Comparison of ENCODE assay signal across 1 cellular context in genomic region chr16:69031877-69032301, GRCh38.
TF ChIP-seq lines count a peak whose summit lies in the region.

No MANE protein-coding gene starts in this region.

TF ChIP-seq in HepG2, 621 proteins besides CTCF, POLR2A, EP300 and RAD21 (continued from another document and continues in another):
- TF ChIP-seq, protein P1, sequence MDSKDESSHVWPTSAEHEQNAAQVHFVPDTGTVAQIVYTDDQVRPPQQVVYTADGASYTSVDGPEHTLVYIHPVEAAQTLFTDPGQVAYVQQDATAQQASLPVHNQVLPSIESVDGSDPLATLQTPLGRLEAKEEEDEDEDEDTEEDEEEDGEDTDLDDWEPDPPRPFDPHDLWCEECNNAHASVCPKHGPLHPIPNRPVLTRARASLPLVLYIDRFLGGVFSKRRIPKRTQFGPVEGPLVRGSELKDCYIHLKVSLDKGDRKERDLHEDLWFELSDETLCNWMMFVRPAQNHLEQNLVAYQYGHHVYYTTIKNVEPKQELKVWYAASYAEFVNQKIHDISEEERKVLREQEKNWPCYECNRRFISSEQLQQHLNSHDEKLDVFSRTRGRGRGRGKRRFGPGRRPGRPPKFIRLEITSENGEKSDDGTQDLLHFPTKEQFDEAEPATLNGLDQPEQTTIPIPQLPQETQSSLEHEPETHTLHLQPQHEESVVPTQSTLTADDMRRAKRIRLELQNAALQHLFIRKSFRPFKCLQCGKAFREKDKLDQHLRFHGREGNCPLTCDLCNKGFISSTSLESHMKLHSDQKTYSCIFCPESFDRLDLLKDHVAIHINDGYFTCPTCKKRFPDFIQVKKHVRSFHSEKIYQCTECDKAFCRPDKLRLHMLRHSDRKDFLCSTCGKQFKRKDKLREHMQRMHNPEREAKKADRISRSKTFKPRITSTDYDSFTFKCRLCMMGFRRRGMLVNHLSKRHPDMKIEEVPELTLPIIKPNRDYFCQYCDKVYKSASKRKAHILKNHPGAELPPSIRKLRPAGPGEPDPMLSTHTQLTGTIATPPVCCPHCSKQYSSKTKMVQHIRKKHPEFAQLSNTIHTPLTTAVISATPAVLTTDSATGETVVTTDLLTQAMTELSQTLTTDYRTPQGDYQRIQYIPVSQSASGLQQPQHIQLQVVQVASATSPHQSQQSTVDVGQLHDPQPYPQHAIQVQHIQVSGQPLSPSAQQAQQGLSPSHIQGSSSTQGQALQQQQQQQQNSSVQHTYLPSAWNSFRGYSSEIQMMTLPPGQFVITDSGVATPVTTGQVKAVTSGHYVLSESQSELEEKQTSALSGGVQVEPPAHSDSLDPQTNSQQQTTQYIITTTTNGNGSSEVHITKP (CRISPR knock-in tag; IDR thresholded peaks at IDR 0.05; ENCODE audit: low read depth) = peak; percentile 59; the same call in 1 of the 2 replicates
- TF ChIP-seq HOXA3 (CRISPR knock-in tag; IDR thresholded peaks at IDR 0.05) (peak; percentile 14; the same call in 1 of the 2 replicates), HNRNPK (IDR thresholded peaks at IDR 0.05; ENCODE audit: low read depth, low read length, poor library complexity, severe bottlenecking) (no peak), THYN1 (CRISPR knock-in tag; IDR thresholded peaks at IDR 0.05; ENCODE audit: borderline replicate concordance, low read depth) (no peak), HDAC6 (IDR thresholded peaks at IDR 0.05; ENCODE audit: low read depth, low read length) (no peak), NCOR1 (IDR thresholded peaks at IDR 0.05; ENCODE audit: borderline replicate concordance, low read length) (peak; percentile 63; the same call in 1 of the 2 replicates), ZBTB38 (CRISPR knock-in tag; IDR thresholded peaks at IDR 0.05) (peak; percentile 83), ADNP (CRISPR knock-in tag; IDR thresholded peaks at IDR 0.05) (0 out of 2 replicates have a peak, but pooled peaks have one; percentile 4), XRCC5 (optimal IDR thresholded peaks at IDR 0.05; ENCODE audit: low read length) (peak; percentile 74), ZSCAN25 (CRISPR knock-in tag; IDR thresholded peaks at IDR 0.05) (no peak), ZNF331 (CRISPR knock-in tag; IDR thresholded peaks at IDR 0.05) (0 out of 2 replicates have a peak, but pooled peaks have one; percentile 47), ZNF792 (CRISPR knock-in tag; IDR thresholded peaks at IDR 0.05) (no peak), GATAD2A (CRISPR knock-in tag; IDR thresholded peaks at IDR 0.05) (peak; percentile 70; the same call in 1 of the 2 replicates), ZBTB40 (IDR thresholded peaks at IDR 0.05) (no peak), ZBTB40 (CRISPR knock-in tag; IDR thresholded peaks at IDR 0.05) (no peak), TCF7 (IDR thresholded peaks at IDR 0.05; ENCODE audit: low read depth) (no peak), HNF1A (IDR thresholded peaks at IDR 0.05; ENCODE audit: low read depth) (no peak), HNF1A (CRISPR knock-in tag; IDR thresholded peaks at IDR 0.05; ENCODE audit: borderline replicate concordance) (no peak), MLX (CRISPR knock-in tag; IDR thresholded peaks at IDR 0.05) (0 out of 2 replicates have a peak, but pooled peaks have one; percentile 51)
- TF ChIP-seq, protein P2, sequence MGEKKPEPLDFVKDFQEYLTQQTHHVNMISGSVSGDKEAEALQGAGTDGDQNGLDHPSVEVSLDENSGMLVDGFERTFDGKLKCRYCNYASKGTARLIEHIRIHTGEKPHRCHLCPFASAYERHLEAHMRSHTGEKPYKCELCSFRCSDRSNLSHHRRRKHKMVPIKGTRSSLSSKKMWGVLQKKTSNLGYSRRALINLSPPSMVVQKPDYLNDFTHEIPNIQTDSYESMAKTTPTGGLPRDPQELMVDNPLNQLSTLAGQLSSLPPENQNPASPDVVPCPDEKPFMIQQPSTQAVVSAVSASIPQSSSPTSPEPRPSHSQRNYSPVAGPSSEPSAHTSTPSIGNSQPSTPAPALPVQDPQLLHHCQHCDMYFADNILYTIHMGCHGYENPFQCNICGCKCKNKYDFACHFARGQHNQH (CRISPR knock-in tag; IDR thresholded peaks at IDR 0.05) = no peak
- TF ChIP-seq, protein P3, sequence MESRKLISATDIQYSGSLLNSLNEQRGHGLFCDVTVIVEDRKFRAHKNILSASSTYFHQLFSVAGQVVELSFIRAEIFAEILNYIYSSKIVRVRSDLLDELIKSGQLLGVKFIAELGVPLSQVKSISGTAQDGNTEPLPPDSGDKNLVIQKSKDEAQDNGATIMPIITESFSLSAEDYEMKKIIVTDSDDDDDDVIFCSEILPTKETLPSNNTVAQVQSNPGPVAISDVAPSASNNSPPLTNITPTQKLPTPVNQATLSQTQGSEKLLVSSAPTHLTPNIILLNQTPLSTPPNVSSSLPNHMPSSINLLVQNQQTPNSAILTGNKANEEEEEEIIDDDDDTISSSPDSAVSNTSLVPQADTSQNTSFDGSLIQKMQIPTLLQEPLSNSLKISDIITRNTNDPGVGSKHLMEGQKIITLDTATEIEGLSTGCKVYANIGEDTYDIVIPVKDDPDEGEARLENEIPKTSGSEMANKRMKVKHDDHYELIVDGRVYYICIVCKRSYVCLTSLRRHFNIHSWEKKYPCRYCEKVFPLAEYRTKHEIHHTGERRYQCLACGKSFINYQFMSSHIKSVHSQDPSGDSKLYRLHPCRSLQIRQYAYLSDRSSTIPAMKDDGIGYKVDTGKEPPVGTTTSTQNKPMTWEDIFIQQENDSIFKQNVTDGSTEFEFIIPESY (CRISPR knock-in tag; IDR thresholded peaks at IDR 0.05) = 0 out of 2 replicates have a peak, but pooled peaks have one; percentile 37
- TF ChIP-seq, protein P4, sequence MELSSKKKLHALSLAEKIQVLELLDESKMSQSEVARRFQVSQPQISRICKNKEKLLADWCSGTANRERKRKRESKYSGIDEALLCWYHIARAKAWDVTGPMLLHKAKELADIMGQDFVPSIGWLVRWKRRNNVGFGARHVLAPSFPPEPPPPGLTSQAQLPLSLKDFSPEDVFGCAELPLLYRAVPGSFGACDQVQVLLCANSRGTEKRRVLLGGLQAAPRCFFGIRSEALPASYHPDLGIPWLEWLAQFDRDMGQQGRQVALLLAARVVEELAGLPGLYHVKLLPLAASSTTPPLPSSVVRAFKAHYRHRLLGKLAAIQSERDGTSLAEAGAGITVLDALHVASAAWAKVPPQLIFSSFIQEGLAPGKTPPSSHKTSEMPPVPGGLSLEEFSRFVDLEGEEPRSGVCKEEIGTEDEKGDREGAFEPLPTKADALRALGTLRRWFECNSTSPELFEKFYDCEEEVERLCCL (CRISPR knock-in tag; IDR thresholded peaks at IDR 0.05; ENCODE audit: borderline replicate concordance) = no peak
- TF ChIP-seq, protein P5, sequence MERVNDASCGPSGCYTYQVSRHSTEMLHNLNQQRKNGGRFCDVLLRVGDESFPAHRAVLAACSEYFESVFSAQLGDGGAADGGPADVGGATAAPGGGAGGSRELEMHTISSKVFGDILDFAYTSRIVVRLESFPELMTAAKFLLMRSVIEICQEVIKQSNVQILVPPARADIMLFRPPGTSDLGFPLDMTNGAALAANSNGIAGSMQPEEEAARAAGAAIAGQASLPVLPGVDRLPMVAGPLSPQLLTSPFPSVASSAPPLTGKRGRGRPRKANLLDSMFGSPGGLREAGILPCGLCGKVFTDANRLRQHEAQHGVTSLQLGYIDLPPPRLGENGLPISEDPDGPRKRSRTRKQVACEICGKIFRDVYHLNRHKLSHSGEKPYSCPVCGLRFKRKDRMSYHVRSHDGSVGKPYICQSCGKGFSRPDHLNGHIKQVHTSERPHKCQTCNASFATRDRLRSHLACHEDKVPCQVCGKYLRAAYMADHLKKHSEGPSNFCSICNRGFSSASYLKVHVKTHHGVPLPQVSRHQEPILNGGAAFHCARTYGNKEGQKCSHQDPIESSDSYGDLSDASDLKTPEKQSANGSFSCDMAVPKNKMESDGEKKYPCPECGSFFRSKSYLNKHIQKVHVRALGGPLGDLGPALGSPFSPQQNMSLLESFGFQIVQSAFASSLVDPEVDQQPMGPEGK (CRISPR knock-in tag; IDR thresholded peaks at IDR 0.05) = peak; percentile 43; the same call in 1 of the 2 replicates
